ENCODE assay signal across 8 cellular contexts in the genomic region with DNA sequence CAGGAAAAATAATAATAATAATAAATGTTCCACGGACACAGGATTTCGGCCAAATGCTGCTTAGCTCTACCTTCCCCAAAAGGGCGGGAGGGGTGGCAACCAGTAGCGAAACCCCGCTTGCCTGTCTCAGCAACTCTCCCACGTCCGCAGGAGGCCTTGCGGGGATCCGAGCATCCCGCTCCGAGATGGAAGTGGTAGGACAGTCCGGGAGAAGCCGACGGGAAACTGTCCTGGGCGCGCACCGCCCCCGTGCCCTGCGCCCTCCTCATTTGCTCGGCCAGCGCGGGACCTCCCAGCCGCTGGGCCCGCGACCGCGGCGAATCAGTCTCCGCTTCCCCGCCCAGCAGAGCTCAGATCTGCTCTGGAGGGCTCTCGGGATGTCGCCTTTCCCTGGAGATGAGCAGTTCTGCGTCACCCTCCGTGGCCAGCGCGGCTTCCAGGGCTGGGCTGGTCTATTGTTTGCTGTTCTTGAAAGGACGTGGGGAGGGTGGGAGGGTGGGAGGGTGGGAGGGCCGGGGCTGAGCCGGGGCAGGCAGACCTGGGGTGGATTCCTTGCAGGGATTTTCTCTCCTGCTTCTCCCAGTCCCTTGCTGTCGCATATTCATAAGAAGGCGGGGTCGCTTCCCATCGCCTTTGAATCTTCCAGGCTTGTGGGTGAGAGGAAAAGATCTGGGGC.
DNase-seq lines count a peak whose midpoint lies in the region; ATAC-seq and TF ChIP-seq lines count a peak whose summit lies in the region.

No MANE protein-coding gene starts in this region.

- H3K4me3 ChIP-seq in AG04449 (ENCODE audit: low read depth, low read length) (peak overlapping the region; percentile 47), HUES6 (ENCODE audit: low read depth, low read length) (peak overlapping the region; percentile 63), muscle layer of colon (ENCODE audit: low read depth in 1 of 2, low read length in 2 of 2) (peak overlapping the region; percentile 14 to 35)

- no peaks in the 10 kb centered on the region for H3K36me3 ChIP-seq in HUES6 (ENCODE audit: control insufficient read depth, insufficient read depth, low read length)
- no peaks in the 10 kb centered on the region for H3K36me3 ChIP-seq in muscle layer of colon (ENCODE audit: insufficient read depth, low read length)

- ATAC-seq in HG02973 (IDR thresholded peaks at IDR 0.05; ENCODE audit: unreplicated experiment), result no peak

- H3K27ac ChIP-seq in HUES6 (ENCODE audit: low read depth, low read length), result no peak overlapping the region
- no peak overlapping the region for H3K27ac ChIP-seq in muscle layer of colon (ENCODE audit: low read depth, low read length)

- peak overlapping the region; percentile 41 for H3K9ac ChIP-seq in HUES6 (ENCODE audit: low read length)
- H3K9ac ChIP-seq in muscle layer of colon (ENCODE audit: low read length), result no peak overlapping the region

- H3K4me1 ChIP-seq in HUES6 (ENCODE audit: control insufficient read depth, insufficient read depth, low read length), result 0 out of 2 replicates have a peak, but pooled peaks cover 14% of the 10 kb centered on the region
- no peaks in the 10 kb centered on the region for H3K4me1 ChIP-seq in muscle layer of colon (ENCODE audit: insufficient read depth, low read length)

- TF ChIP-seq CTCF in AG04449 (IDR thresholded peaks at IDR 0.05; ENCODE audit: insufficient read depth, low read length, missing control alignments), result no peak

- DNase-seq in AG04449 (ENCODE audit: low read depth, low spot score) (no peak), ecto neural progenitor cell (ENCODE audit: low spot score) (peak; percentile 90), cortex of kidney (lab: John Stamatoyannopoulos, UW) (no peak), dedifferentiated amniotic fluid mesenchymal stem cell (ENCODE audit: extremely low spot score) (no peak), NCI-H1048 (lab: John Stamatoyannopoulos, UW) (no peak)

- peaks cover 15% of the 10 kb centered on the region; the same call in 1 of the 2 replicates for H3K9me3 ChIP-seq in HUES6 (ENCODE audit: control insufficient read depth, insufficient read depth, low read depth, low read length)
- no peaks in the 10 kb centered on the region for H3K9me3 ChIP-seq in muscle layer of colon (ENCODE audit: low read length)

- H3K27me3 ChIP-seq in HUES6 (ENCODE audit: control insufficient read depth, insufficient read depth, low read length), result peaks cover 21% of the 10 kb centered on the region
- H3K27me3 ChIP-seq in muscle layer of colon (ENCODE audit: control insufficient read depth in 1 of 2, insufficient read depth in 2 of 2, low read length in 2 of 2), result peaks cover 4 to 29% of the 10 kb centered on the region in 2 donors

- CTCF ChIA-PET in AG04449 (lab: Yijun Ruan, JAX), result interaction anchor here (1.2 to 1.4 kb wide), 2 partner anchors 13 to 51 kb away, joined by 3 read pairs; no protein-coding TSS in a partner anchor

- POLR2A ChIA-PET in AG04449 (lab: Yijun Ruan, JAX), result no interaction called here
